ENCODE assay signal across 25 cellular contexts in genomic region chr5:176606032-176606431, GRCh38. TPM values are rescaled to one million over a fixed set of nuclear protein-coding genes. Genes with fewer than 3 reads are reported as not detected.
DNase-seq lines count a peak whose midpoint lies in the region; ATAC-seq and TF ChIP-seq lines count a peak whose summit lies in the region.
"Had no signal": no experiment of that assay in that cellular context is flagged by ENCODE, and none has a peak within 500 bp of the region (broad histone marks: within the 10 kb centered on the region; RNA-seq: fewer than 3 reads in every experiment).

No MANE protein-coding gene starts in this region.

- no peak for TF ChIP-seq CTCF in KMS-11 (conservative IDR thresholded peaks at IDR 0.05; ENCODE audit: low read depth, low read length)

- peaks cover 9% of the 10 kb centered on the region; the same call in 1 of the 2 replicates for H3K79me2 ChIP-seq in KMS-11 (ENCODE audit: insufficient read depth, low read depth)

- ATAC-seq in right cardiac atrium (no peak), Right ventricle myocardium superior (ENCODE audit: poor library complexity) (no peak), left colon (no peak)
- ATAC-seq: A549, T-helper 17 cell had no signal

- intact Hi-C loops in right cardiac atrium (cut with DNase I) (no loop called here), Right ventricle myocardium superior (cut with DNase I) (no loop called here), left colon (cut with DNase I, micrococcal nuclease) (no loop called here)

- H3K36me3 ChIP-seq in KMS-11 (ENCODE audit: insufficient read depth) = no peaks in the 10 kb centered on the region

- peak in 2 of 3 donors; percentile 9 to 25 for DNase-seq in right cardiac atrium
- no peak for DNase-seq in Right ventricle myocardium superior
- peak; percentile 69 for DNase-seq in islet precursor cell
- no peak for DNase-seq in NOMO-1 treated with dmso at 0.1 percent for 144 hours (lab: John Stamatoyannopoulos, UW; ENCODE audit: unreplicated experiment)
- no peak for DNase-seq in left colon
- DNase-seq in HCEC 1CT = no peak
- DNase-seq: CD8-positive, alpha-beta memory T cell; DMS79; MM.1S; NCI-H1092; NCI-H1436; NCI-H187 treated with DMSO at 0.1 percent for 48 hours; NCI-H2107; NCI-H226; NCI-H510A treated with DMSO at 0.1 percent for 48 hours; NCI-H82; OCI-M1; SHP77 treated with DMSO at 0.1 percent for 48 hours; SW 1271; T-helper 17 cell had no signal

- no peak overlapping the region for H3K9ac ChIP-seq in KMS-11

- no peaks in the 10 kb centered on the region for H4K20me1 ChIP-seq in KMS-11 (ENCODE audit: insufficient read depth)

- H2AFZ ChIP-seq in KMS-11 (ENCODE audit: low read depth) = no peak overlapping the region

- H3K27me3 ChIP-seq in right cardiac atrium (ENCODE audit: control insufficient read depth, insufficient read depth) = no peaks in the 10 kb centered on the region
- no peaks in the 10 kb centered on the region for H3K27me3 ChIP-seq in KMS-11 (ENCODE audit: insufficient read depth, low read depth)

- H3K4me2 ChIP-seq in KMS-11 = peak overlapping the region; percentile 13; the same call in 1 of the 2 replicates
- H3K4me2 ChIP-seq: A549 had no signal

- no peak overlapping the region for H3K27ac ChIP-seq in right cardiac atrium (ENCODE audit: low read length)
- no peak overlapping the region for H3K27ac ChIP-seq in KMS-11
- H3K27ac ChIP-seq: A549, C4-2B, SK-N-MC had no signal

- H3K4me1 ChIP-seq in right cardiac atrium (ENCODE audit: control insufficient read depth, insufficient read depth, low read length) = peaks cover 4% of the 10 kb centered on the region
- H3K4me1 ChIP-seq in KMS-11 (ENCODE audit: low read depth, poor library complexity, severe bottlenecking) = peaks cover 46% of the 10 kb centered on the region

- H3K4me3 ChIP-seq in right cardiac atrium (ENCODE audit: low read length) (no peak overlapping the region), KMS-11 (IDR thresholded peaks at IDR 0.05; ENCODE audit: insufficient read depth, low read depth, low read length) (no peak overlapping the region)
- H3K4me3 ChIP-seq: A549, SK-N-MC had no signal

- 50% methylated on average over 3 of the region's 3 CpGs for WGBS in right cardiac atrium

- H3K9me3 ChIP-seq in right cardiac atrium (ENCODE audit: control insufficient read depth, low read length) = no peaks in the 10 kb centered on the region
- H3K9me3 ChIP-seq: A549 had no signal

RNA-seq across cellular contexts. Expression of gene GPRIN1, which starts 3.9 kb away (rescaled TPM):
- total RNA-seq in right cardiac atrium (under 1 TPM; 0.34 to 0.62 (median 0.46) TPM), Right ventricle myocardium superior (0.56 TPM), left colon (1 to 10 TPM; 1.7 to 1.9 TPM)
- 0.23 TPM for polyA plus RNA-seq in right cardiac atrium

RNA-seq across cellular contexts. Expression of gene SNCB, which starts 24.3 kb away (rescaled TPM):
- total RNA-seq in right cardiac atrium (1 to 10 TPM in 1 of 4 donors, under 1 TPM in 2, not detected in 1; 0.74 to 3.2 (median 0.88) TPM), Right ventricle myocardium superior (not detected), left colon (not detected)
- 2.3 TPM for polyA plus RNA-seq in right cardiac atrium
- total RNA-seq: CD8-positive, alpha-beta memory T cell; T-helper 17 cell had no signal
- polyA plus RNA-seq: CD8-positive, alpha-beta memory T cell had no signal

RNA-seq across cellular contexts. Expression of gene EIF4E1B, which starts 24.4 kb away (rescaled TPM):
- total RNA-seq in right cardiac atrium (not detected), Right ventricle myocardium superior (not detected), left colon (not detected)
- polyA plus RNA-seq in right cardiac atrium = not detected
- total RNA-seq: CD8-positive, alpha-beta memory T cell; H4; T-helper 17 cell had no signal
- polyA plus RNA-seq: A549; CD8-positive, alpha-beta memory T cell had no signal

RNA-seq across cellular contexts. Expression of gene TSPAN17, which starts 41.3 kb away (rescaled TPM):
- total RNA-seq in right cardiac atrium (10 to 100 TPM; 16.1 to 23.7 (median 18.8) TPM), Right ventricle myocardium superior (27.4 TPM), left colon (10 to 100 TPM; 34.8 to 37.2 TPM)
- 15.8 TPM for polyA plus RNA-seq in right cardiac atrium

RNA-seq across cellular contexts. Expression of gene CDHR2, which starts 56.9 kb away (rescaled TPM):
- total RNA-seq in right cardiac atrium = under 1 TPM in 3 of 4 donors, not detected in 1; 0.40 to 0.92 (median 0.47) TPM
- polyA plus RNA-seq in right cardiac atrium = not detected
- total RNA-seq in Right ventricle myocardium superior = 0.19 TPM
- 100 to 1,000 TPM in 1 of 2 donors, 10 to 100 TPM in 1; 93.4 to 141 TPM for total RNA-seq in left colon
- total RNA-seq: H4 had no signal
- polyA plus RNA-seq: CD8-positive, alpha-beta memory T cell had no signal

Comparison
In these comparisons a context has a peak if more than half of its experiments do, and no peak if none do; other contexts are left out.
1. DNase-seq: peak in right cardiac atrium (2 of 3) and islet precursor cell (single experiment); none in Right ventricle myocardium superior (single experiment), NOMO-1 treated with dmso at 0.1 percent for 144 hours (single experiment), left colon (0 of 2) and HCEC 1CT (single experiment).